Comparison of ENCODE assay signal across 18 cellular contexts in the genomic region with DNA sequence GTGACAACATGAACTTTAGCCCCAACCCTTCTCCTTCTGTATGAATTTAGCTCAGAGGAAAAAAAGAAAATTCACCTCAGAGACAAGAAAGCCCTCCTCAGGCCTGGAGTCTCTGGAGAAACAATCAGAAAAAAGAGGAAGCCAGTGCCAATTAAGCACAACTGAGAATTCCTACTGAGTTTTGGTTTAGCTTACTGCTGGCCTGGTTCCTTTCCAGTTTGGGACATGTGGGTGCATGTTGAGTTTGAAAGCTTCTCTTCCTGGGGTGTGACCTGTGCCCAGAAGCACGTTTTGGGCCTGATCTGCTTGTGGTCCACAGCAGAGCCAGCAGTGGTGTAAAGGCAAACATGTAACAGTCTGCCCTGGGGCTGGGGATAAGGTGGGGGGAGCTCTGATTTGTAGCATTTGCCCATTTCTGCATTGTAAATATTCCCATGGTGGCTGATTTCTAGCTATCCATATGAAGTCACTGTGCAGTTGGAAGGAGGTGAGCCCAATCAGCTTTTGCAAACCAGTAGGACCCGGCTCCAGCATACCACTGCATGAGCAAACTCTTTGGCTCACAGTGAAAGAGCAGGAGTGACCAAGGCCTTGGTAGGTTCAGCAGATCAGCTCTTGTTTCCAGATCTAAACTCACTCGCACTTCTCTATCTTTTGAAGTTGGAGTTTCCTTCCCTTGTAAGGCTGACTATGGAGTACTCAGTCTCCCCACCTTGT. TPM values are rescaled to one million over a fixed set of nuclear protein-coding genes. Genes with fewer than 3 reads are reported as not detected.
DNase-seq lines count a peak whose midpoint lies in the region; ATAC-seq and TF ChIP-seq lines count a peak whose summit lies in the region.
"Had no signal": no experiment of that assay in that cellular context is flagged by ENCODE, and none has a peak within 500 bp of the region (broad histone marks: within the 10 kb centered on the region; RNA-seq: fewer than 3 reads in every experiment).

No MANE protein-coding gene starts in this region.

- peak; percentile 22 for DNase-seq in EH (ENCODE audit: low read depth)
- no peak for DNase-seq in SJSA1 (ENCODE audit: low read depth in 1 of 2, low spot score in 2 of 2)
- DNase-seq in fibroblast of pulmonary artery (ENCODE audit: low read depth) = peak; percentile 43
- DNase-seq in stomach = no peak
- DNase-seq: activated CD8-positive, alpha-beta T cell treated with anti-CD3 and anti-CD28 coated beads, Interleukin-2, amount 10 ng/mL, durations not matched to agents 7 days and 5 days; activated naive CD8-positive, alpha-beta T cell treated with anti-CD3 and anti-CD28 coated beads, Interleukin-2, amount 10 ng/mL, durations not matched to agents 7 days and 5 days; activated T-cell treated with anti-CD3 and anti-CD28 coated beads, Interleukin-2, amount 50 U/mL, for 72 hours; brain microvascular endothelial cell; dermis blood vessel endothelial cell; hippocampal formation; NCI-H1092 treated with DMSO at 0.1 percent for 48 hours had no signal

- H3K9me3 ChIP-seq in SJSA1 (replicated peaks) (no peaks in the 10 kb centered on the region), stomach (no peaks in the 10 kb centered on the region)
- H3K9me3 ChIP-seq: vagina had no signal

- no peaks in the 10 kb centered on the region for H3K27me3 ChIP-seq in SJSA1 (replicated peaks)
- peaks cover 0 to 6% (median 0%) of the 10 kb centered on the region in 3 donors for H3K27me3 ChIP-seq in stomach
- H3K27me3 ChIP-seq: brain microvascular endothelial cell, vagina had no signal

- ATAC-seq in GM18519 (IDR thresholded peaks at IDR 0.05; ENCODE audit: low FRiP score, unreplicated experiment) = no peak
- no peak for ATAC-seq in HG03196 (IDR thresholded peaks at IDR 0.05; ENCODE audit: unreplicated experiment)
- ATAC-seq: activated CD8-positive, alpha-beta T cell treated with anti-CD3 and anti-CD28 coated beads, Interleukin-2, amount 10 ng/mL, durations not matched to agents 7 days and 5 days; activated T-cell treated with anti-CD3 and anti-CD28 coated beads, Interleukin-2, amount 50 U/mL, for 72 hours had no signal

- H3K4me3 ChIP-seq in SJSA1 = no peak overlapping the region
- H3K4me3 ChIP-seq in fibroblast of pulmonary artery (replicated peaks; ENCODE audit: low read depth, low read length) = no peak overlapping the region
- no peak overlapping the region for H3K4me3 ChIP-seq in stomach
- H3K4me3 ChIP-seq: vagina had no signal

- H3K36me3 ChIP-seq in SJSA1 (no peaks in the 10 kb centered on the region), stomach (no peaks in the 10 kb centered on the region)
- H3K36me3 ChIP-seq: brain microvascular endothelial cell, vagina had no signal

- H3K4me1 ChIP-seq in SJSA1 (replicated peaks) (peaks cover 30% of the 10 kb centered on the region), stomach (no peaks in the 10 kb centered on the region)

- intact Hi-C loops in stomach (cut with DNase I; ENCODE audit: low total_unique reads) = no loop called here

- no peak for TF ChIP-seq EP300 in stomach (IDR thresholded peaks at IDR 0.05)

- TF ChIP-seq POLR2A in stomach (IDR thresholded peaks at IDR 0.05) = no peak

- H3K27ac ChIP-seq in SJSA1 (peak overlapping the region; percentile 28; the same call in 1 of the 2 replicates), stomach (no peak overlapping the region)
- H3K27ac ChIP-seq: brain microvascular endothelial cell, vagina, VCaP had no signal

- TF ChIP-seq CTCF in fibroblast of pulmonary artery (IDR thresholded peaks at IDR 0.05; ENCODE audit: low read length, missing control alignments) (no peak), stomach (IDR thresholded peaks at IDR 0.05) (no peak)

- 63 to 76% (median 70%) methylated on average over 3 of the region's 3 CpGs for WGBS in stomach, 5 donors

RNA-seq across cellular contexts. Expression of gene THEM5, which starts 4.7 kb away (rescaled TPM):
- total RNA-seq in SJSA1 (2014; rRNA removed; shearing (Covaris generic)) = not detected in 2 replicates
- not detected for total RNA-seq in stomach
- not detected for polyA plus RNA-seq in stomach
- total RNA-seq: activated CD8-positive, alpha-beta T cell treated with anti-CD3 and anti-CD28 coated beads, Interleukin-2, amount 10 ng/mL, durations not matched to agents 7 days and 5 days; activated naive CD8-positive, alpha-beta T cell treated with anti-CD3 and anti-CD28 coated beads, Interleukin-2, amount 10 ng/mL, durations not matched to agents 7 days and 5 days; Daoy; fibroblast of lung; renal cortical epithelial cell had no signal
- polyA plus RNA-seq: fibroblast of lung had no signal

RNA-seq across cellular contexts. Expression of gene C2CD4D, which starts 18.6 kb away (rescaled TPM):
- not detected in 2 replicates for total RNA-seq in SJSA1 (2014; rRNA removed; shearing (Covaris generic))
- total RNA-seq in stomach = under 1 TPM in 1 of 5 donors, not detected in 4; 0.58 TPM
- under 1 TPM in 2 of 3 donors, not detected in 1; 0.44 to 0.73 TPM for polyA plus RNA-seq in stomach
- total RNA-seq: Daoy, dermis blood vessel endothelial cell, fibroblast of lung, renal cortical epithelial cell, vagina had no signal
- polyA plus RNA-seq: fibroblast of lung had no signal

RNA-seq across cellular contexts. Expression of gene RORC, which starts 26.6 kb away (rescaled TPM):
- not detected in 2 replicates for total RNA-seq in SJSA1 (2014; rRNA removed; shearing (Covaris generic))
- total RNA-seq in stomach = 10 to 100 TPM in 3 of 5 donors, 1 to 10 TPM in 2; 1.4 to 28.1 (median 16.2) TPM
- polyA plus RNA-seq in stomach = 10 to 100 TPM; 11.0 to 14.5 (median 11.5) TPM
- total RNA-seq: Daoy had no signal
- polyA plus RNA-seq: fibroblast of lung had no signal

RNA-seq across cellular contexts. Expression of gene THEM4, which starts 51.1 kb away (rescaled TPM):
- 7.5 and 9.5 TPM in 2 replicates for total RNA-seq in SJSA1 (2014; rRNA removed; shearing (Covaris generic))
- 10 to 100 TPM in 3 of 5 donors, 1 to 10 TPM in 1, under 1 TPM in 1; 0.89 to 48.4 (median 11.6) TPM for total RNA-seq in stomach
- 10 to 100 TPM in 2 of 3 donors, 1 to 10 TPM in 1; 9.0 to 11.2 (median 11.0) TPM for polyA plus RNA-seq in stomach

RNA-seq across cellular contexts. Expression of gene LINGO4, which starts 53.0 kb away (rescaled TPM):
- total RNA-seq in SJSA1 (2014; rRNA removed; shearing (Covaris generic)) = not detected in 2 replicates
- 1 to 10 TPM in 1 of 5 donors, not detected in 4; 3.2 TPM for total RNA-seq in stomach
- polyA plus RNA-seq in stomach = under 1 TPM in 1 of 3 donors, not detected in 2; 0.06 TPM
- total RNA-seq: Daoy, dermis blood vessel endothelial cell, fibroblast of lung had no signal
- polyA plus RNA-seq: fibroblast of lung had no signal

Comparison
In these comparisons a context has a peak if more than half of its experiments do, and no peak if none do; other contexts are left out.
1. DNase-seq: peak in EH (single experiment) and fibroblast of pulmonary artery (single experiment); none in SJSA1 (0 of 2) and stomach (single experiment).